In the genomic region with DNA sequence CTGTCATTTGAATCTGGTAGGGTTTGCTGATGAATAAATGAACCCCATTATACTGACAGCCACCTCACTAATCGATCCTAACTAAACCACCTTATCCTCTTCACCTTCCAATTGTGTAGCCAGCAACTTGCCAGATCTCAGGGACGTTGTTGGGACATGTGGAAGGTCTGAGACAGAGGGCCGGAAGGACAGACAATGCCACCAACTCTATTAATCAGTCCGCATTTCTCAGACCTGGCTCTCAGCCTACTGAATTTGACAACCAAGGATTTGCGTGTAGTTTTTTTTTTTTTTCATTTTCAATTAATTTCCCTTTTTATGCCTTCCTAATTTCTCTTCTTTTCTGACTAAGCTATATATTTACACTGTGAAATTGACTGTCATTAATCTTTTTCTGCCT, we compare ENCODE assay signal across 17 cellular contexts.
DNase-seq lines count a peak whose midpoint lies in the region; FAIRE-seq and TF ChIP-seq lines count a peak whose summit lies in the region.
"Had no signal": no experiment of that assay in that cellular context is flagged by ENCODE, and none has a peak within 500 bp of the region (broad histone marks: within the 10 kb centered on the region; RNA-seq: fewer than 3 reads in every experiment).

No MANE protein-coding gene starts in this region.

- TF ChIP-seq RAD21 in H1 (IDR thresholded peaks at IDR 0.05 in 1 of 2, conservative IDR thresholded peaks at IDR 0.05 in 1 of 2; ENCODE audit: low read depth in 2 of 2, low read length in 2 of 2), result no peak

- intact Hi-C loops in OCI-LY7 (cut with micrococcal nuclease; ENCODE audit: unreplicated experiment), result no loop called here

- no TSS peak for BruUV-seq in OCI-LY7 (replicated peaks; lab: Mats Ljungman, UMichigan)

- TF ChIP-seq CTCF in OCI-LY7 (conservative IDR thresholded peaks at IDR 0.05; ENCODE audit: low read length), result no peak
- TF ChIP-seq CTCF in H1 (IDR thresholded peaks at IDR 0.05; ENCODE audit: control extremely low read depth in 1 of 3, insufficient read depth in 1 of 3, low read depth in 1 of 3, low read length in 3 of 3), result no peak
- TF ChIP-seq CTCF in progenitor cell of endocrine pancreas (IDR thresholded peaks at IDR 0.05; ENCODE audit: unreplicated experiment), result no peak

- TF ChIP-seq POLR2A in H1 (IDR thresholded peaks at IDR 0.05; ENCODE audit: control extremely low read depth in 1 of 2, low read depth in 2 of 2, low read length in 2 of 2), result no peak

- H3K4me1 ChIP-seq in OCI-LY7 (ENCODE audit: insufficient read depth, low read length, poor library complexity, severe bottlenecking) (peaks cover 97% of the 10 kb centered on the region), H1 (replicated peaks in 1 of 4; ENCODE audit: control insufficient read depth in 3 of 4, insufficient read depth in 4 of 4, low read length in 3 of 4) (peaks cover 0 to 21% (median 14%) of the 10 kb centered on the region in 4 experiments; a peak in 6 of 7 replicates)
- H3K4me1 ChIP-seq: HAP-1 had no signal

- WGBS in H1 (ENCODE audit: extremely low coverage in 1 of 2, insufficient coverage in 1 of 2, insufficient read length in 1 of 2, insufficient replicate concordance in 2 of 2, low coverage in 1 of 2, low lambda C conversion rate in 2 of 2, missing lambda C conversion rate in 1 of 2), 2 experiments, result 91% methylated on average over 5 of the region's 5 CpGs; no CpG with 5 or more reads in 1 of the 2 experiments

- H3K9me2 ChIP-seq in OCI-LY7 (ENCODE audit: insufficient read depth, low read length), result no peaks in the 10 kb centered on the region

- H3K23me2 ChIP-seq in H1 (ENCODE audit: low read depth, low read length), result no peaks in the 10 kb centered on the region

- H2BK20ac ChIP-seq in H1 (ENCODE audit: low read length), result no peak overlapping the region

- peaks cover 82% of the 10 kb centered on the region for H3K79me2 ChIP-seq in OCI-LY7 (ENCODE audit: insufficient read depth, low read depth, low read length)
- H3K79me2 ChIP-seq in H1 (ENCODE audit: control insufficient read depth in 1 of 2, insufficient read depth in 2 of 2, low read length in 2 of 2), result peaks cover 0 to 93% of the 10 kb centered on the region in 2 experiments; a peak in 3 of 4 replicates

- H2BK5ac ChIP-seq in H1 (ENCODE audit: low read depth, low read length), result no peak overlapping the region

- H3K4ac ChIP-seq in H1 (replicated peaks; ENCODE audit: insufficient read length, low read depth, low read length), result no peak overlapping the region

- no peak overlapping the region for H3K27ac ChIP-seq in OCI-LY7 (ENCODE audit: low read depth, low read length, poor library complexity, severe bottlenecking)
- H3K27ac ChIP-seq in H1 (ENCODE audit: low read depth, low read length), result no peak overlapping the region
- H3K27ac ChIP-seq: 22Rv1, BLaER1 had no signal

- no peaks in the 10 kb centered on the region for H3K9me3 Mint-ChIP-seq in progenitor cell of endocrine pancreas (ENCODE audit: low read depth)
- H3K9me3 Mint-ChIP-seq: CD14-positive monocyte; CD4-positive, alpha-beta memory T cell had no signal

- no peak overlapping the region for H2AFZ ChIP-seq in OCI-LY7 (ENCODE audit: low read length)
- no peak overlapping the region for H2AFZ ChIP-seq in H1 (ENCODE audit: low read length)

- peak overlapping the region; percentile 84 for H3K27ac Mint-ChIP-seq in progenitor cell of endocrine pancreas
- H3K27ac Mint-ChIP-seq: CD14-positive monocyte had no signal

- H3K79me1 ChIP-seq in H1 (ENCODE audit: low read depth, low read length), result peaks cover 5% of the 10 kb centered on the region

- no peak overlapping the region for H2BK12ac ChIP-seq in H1 (ENCODE audit: low read depth, low read length)

- H2BK15ac ChIP-seq in H1 (ENCODE audit: low read length), result no peak overlapping the region

- TF ChIP-seq EP300 in H1 (IDR thresholded peaks at IDR 0.05; ENCODE audit: borderline replicate concordance in 1 of 2, low read depth in 2 of 2, low read length in 2 of 2), result no peak

- no peak overlapping the region for H2BK120ac ChIP-seq in H1 (replicated peaks; ENCODE audit: low read depth, low read length)

- FAIRE-seq in H1 (lab: Jason Lieb, UNC), result no peak
- FAIRE-seq: HTR-8/SVneo had no signal

- no peaks in the 10 kb centered on the region for H3K36me3 ChIP-seq in OCI-LY7 (ENCODE audit: insufficient read depth, low read length)
- no peaks in the 10 kb centered on the region for H3K36me3 ChIP-seq in H1 (ENCODE audit: control insufficient read depth in 2 of 4, insufficient read depth in 4 of 4, low read length in 3 of 4)
- H3K36me3 ChIP-seq: BLaER1, HAP-1 had no signal

- H3K27me3 ChIP-seq in H1 (replicated peaks in 1 of 4; ENCODE audit: control insufficient read depth in 3 of 4, extremely low read depth in 1 of 4, insufficient read depth in 3 of 4, low read length in 3 of 4), result no peaks in the 10 kb centered on the region
- H3K27me3 ChIP-seq: BLaER1 had no signal

- POLR2A ChIA-PET in OCI-LY7 (lab: Charles Lee) (interaction anchor here (0.6 to 11.6 kb wide), 8 partner anchors 12 to 711 kb away, joined by 3 to 233 read pairs (median 24); no protein-coding TSS in a partner anchor), H1 (lab: Charles Lee; ENCODE audit: partially characterized antibody) (no interaction called here)

- H3K4me3 ChIP-seq in OCI-LY7 (ENCODE audit: low read depth, low read length, poor library complexity, severe bottlenecking) (no peak overlapping the region), H1 (ENCODE audit: extremely low read depth in 1 of 4, insufficient read depth in 2 of 4, low read depth in 3 of 4, low read length in 4 of 4) (no peak overlapping the region)
- H3K4me3 ChIP-seq: BLaER1, HAP-1 had no signal

- DNase-seq in NCI-H82 treated with DMSO at 0.1 percent for 48 hours (lab: John Stamatoyannopoulos, UW; ENCODE audit: unreplicated experiment) (peak; percentile 76), NCI-H82 (lab: John Stamatoyannopoulos, UW) (no peak), OCI-LY7 (ENCODE audit: low spot score) (no peak), H1 (ENCODE audit: low read depth in 1 of 2, low spot score in 2 of 2) (no peak), progenitor cell of endocrine pancreas (ENCODE audit: low spot score, unreplicated experiment) (no peak), A172 (ENCODE audit: low spot score) (no peak), SHP77 (lab: John Stamatoyannopoulos, UW) (no peak), NCI-H2227 (lab: John Stamatoyannopoulos, UW; ENCODE audit: unreplicated experiment) (no peak)
- DNase-seq: CD4-positive, alpha-beta memory T cell; DMS79 treated with DMSO at 0.1 percent for 48 hours; GF-D8; IMR-90 had no signal

- no peak overlapping the region for H4K5ac ChIP-seq in H1 (ENCODE audit: insufficient read length, low read depth, low read length)

- H3K4me2 ChIP-seq in OCI-LY7 (ENCODE audit: low read length), result peak overlapping the region; percentile 13; the same call in 1 of the 2 replicates
- no peak overlapping the region for H3K4me2 ChIP-seq in H1 (ENCODE audit: insufficient read depth in 1 of 2, low read depth in 2 of 2, low read length in 2 of 2)
- H3K4me2 ChIP-seq: BLaER1 had no signal

- no peaks in the 10 kb centered on the region for H3K9me3 ChIP-seq in OCI-LY7 (ENCODE audit: low read length)
- H3K9me3 ChIP-seq in H1 (ENCODE audit: insufficient read depth in 2 of 2, low read depth in 1 of 2, low read length in 1 of 2), result no peaks in the 10 kb centered on the region
- H3K9me3 ChIP-seq: BLaER1, HAP-1 had no signal

- CTCF ChIA-PET in OCI-LY7 (lab: Charles Lee; ENCODE audit: unreplicated experiment) (no interaction called here), H1 (lab: Charles Lee; ENCODE audit: partially characterized antibody) (no interaction called here)

- no peaks in the 10 kb centered on the region for H3K27me3 Mint-ChIP-seq in progenitor cell of endocrine pancreas
- H3K27me3 Mint-ChIP-seq: CD4-positive, alpha-beta memory T cell had no signal

- H3K14ac ChIP-seq in H1 (ENCODE audit: insufficient read length), result no peak overlapping the region

- H3K4me3 Mint-ChIP-seq in progenitor cell of endocrine pancreas (ENCODE audit: low read depth), result no peak overlapping the region
- H3K4me3 Mint-ChIP-seq: CD14-positive monocyte; CD4-positive, alpha-beta memory T cell had no signal

- H3K23ac ChIP-seq in H1 (ENCODE audit: insufficient read length), result no peak overlapping the region

- H4K20me1 ChIP-seq in OCI-LY7 (ENCODE audit: insufficient read depth, low read length) (no peaks in the 10 kb centered on the region), H1 (replicated peaks in 1 of 2; ENCODE audit: control insufficient read depth in 1 of 2, insufficient read depth in 2 of 2, low read length in 2 of 2) (peaks cover 0 to 4% of the 10 kb centered on the region in 2 experiments)
- H4K20me1 ChIP-seq: BLaER1 had no signal

- no peak overlapping the region for H4K91ac ChIP-seq in H1 (replicated peaks; ENCODE audit: insufficient read length, low read length)

- H3K9ac ChIP-seq in H1 (replicated peaks in 1 of 4; ENCODE audit: extremely low read depth in 1 of 4, low read depth in 3 of 4, low read length in 3 of 4), result no peak overlapping the region
- H3K9ac ChIP-seq: BLaER1 had no signal

- H3K4me1 Mint-ChIP-seq in progenitor cell of endocrine pancreas (ENCODE audit: low read depth), result peaks cover 30% of the 10 kb centered on the region
- H3K4me1 Mint-ChIP-seq: CD14-positive monocyte had no signal

- no peak overlapping the region for H2AK5ac ChIP-seq in H1 (ENCODE audit: low read depth, low read length)

- no peak overlapping the region for H3K18ac ChIP-seq in H1 (ENCODE audit: extremely low read depth, low read length)

- H3K56ac ChIP-seq in H1 (replicated peaks; ENCODE audit: insufficient read length, low read depth, low read length), result no peak overlapping the region

- H3K36me3 Mint-ChIP-seq in progenitor cell of endocrine pancreas (ENCODE audit: insufficient read depth), result peaks cover 2% of the 10 kb centered on the region

- no peak overlapping the region for H4K8ac ChIP-seq in H1 (ENCODE audit: extremely low read depth, insufficient read depth, low read length)

TF ChIP-seq in H1, 55 proteins besides CTCF, POLR2A, EP300 and RAD21:
- TF ChIP-seq POU5F1 (IDR thresholded peaks at IDR 0.05; ENCODE audit: low read depth, low read length) (0 out of 2 replicates have a peak, but pooled peaks have one; percentile 22), RFX5 (IDR thresholded peaks at IDR 0.05; ENCODE audit: borderline replicate concordance, low read depth, low read length) (no peak)
